In the genomic region with DNA sequence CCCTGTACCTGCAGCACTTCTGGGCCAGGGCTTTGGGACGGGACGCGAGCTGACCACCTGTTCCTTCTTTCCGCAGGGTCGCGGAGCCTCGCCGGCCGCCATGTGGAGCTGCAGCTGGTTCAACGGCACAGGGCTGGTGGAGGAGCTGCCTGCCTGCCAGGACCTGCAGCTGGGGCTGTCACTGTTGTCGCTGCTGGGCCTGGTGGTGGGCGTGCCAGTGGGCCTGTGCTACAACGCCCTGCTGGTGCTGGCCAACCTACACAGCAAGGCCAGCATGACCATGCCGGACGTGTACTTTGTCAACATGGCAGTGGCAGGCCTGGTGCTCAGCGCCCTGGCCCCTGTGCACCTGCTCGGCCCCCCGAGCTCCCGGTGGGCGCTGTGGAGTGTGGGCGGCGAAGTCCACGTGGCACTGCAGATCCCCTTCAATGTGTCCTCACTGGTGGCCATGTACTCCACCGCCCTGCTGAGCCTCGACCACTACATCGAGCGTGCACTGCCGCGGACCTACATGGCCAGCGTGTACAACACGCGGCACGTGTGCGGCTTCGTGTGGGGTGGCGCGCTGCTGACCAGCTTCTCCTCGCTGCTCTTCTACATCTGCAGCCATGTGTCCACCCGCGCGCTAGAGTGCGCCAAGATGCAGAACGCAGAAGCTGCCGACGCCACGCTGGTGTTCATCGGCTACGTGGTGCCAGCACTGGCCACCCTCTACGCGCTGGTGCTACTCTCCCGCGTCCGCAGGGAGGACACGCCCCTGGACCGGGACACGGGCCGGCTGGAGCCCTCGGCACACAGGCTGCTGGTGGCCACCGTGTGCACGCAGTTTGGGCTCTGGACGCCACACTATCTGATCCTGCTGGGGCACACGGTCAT, we compare ENCODE assay signal across 21 cellular contexts. TPM values are rescaled to one million over a fixed set of nuclear protein-coding genes. Genes with fewer than 3 reads are reported as not detected.
"Had no signal": no experiment of that assay in that cellular context is flagged by ENCODE, and none has a peak within 500 bp of the region (broad histone marks: within the 10 kb centered on the region; RNA-seq: fewer than 3 reads in every experiment).

No MANE protein-coding gene starts in this region.

- H3K4me2 ChIP-seq: neural progenitor cell had no signal

- H3K27ac Mint-ChIP-seq: activated B cell treated with CpG ODN at 0.5 μM for 24 hours; activated CD8-positive, alpha-beta memory T cell treated with anti-CD3 and anti-CD28 coated beads, Interleukin-2, amount 10 ng/mL, durations not matched to agents 7 days and 5 days; activated T-helper 17 cell treated with anti-CD3 and anti-CD28 coated beads, Interleukin-2, amount 50 U/mL, for 72 hours; memory B cell; neural progenitor cell; stimulated activated naive B cell treated with anti-CD40 and anti-IgM and Interleukin-4, amounts not matched to agents 10 μg/mL and 1 μg/mL and 100 μg/mL, for 72 hours had no signal

- H3K36me3 Mint-ChIP-seq: activated CD8-positive, alpha-beta memory T cell treated with anti-CD3 and anti-CD28 coated beads, Interleukin-2, amount 10 ng/mL, durations not matched to agents 7 days and 5 days had no signal

- H3K27ac ChIP-seq: body of pancreas, left lung, neural progenitor cell, pancreas had no signal

- H3K9me3 ChIP-seq: body of pancreas, left lung, mucosa of descending colon, pancreas had no signal

- H3K4me3 ChIP-seq: body of pancreas, coronary artery, mucosa of descending colon, neural progenitor cell, pancreas had no signal

- H3K27me3 ChIP-seq: body of pancreas, neural progenitor cell, pancreas had no signal

- H3K27me3 Mint-ChIP-seq: activated CD8-positive, alpha-beta memory T cell treated with anti-CD3 and anti-CD28 coated beads, Interleukin-2, amount 10 ng/mL, durations not matched to agents 7 days and 5 days; activated T-helper 17 cell treated with anti-CD3 and anti-CD28 coated beads, Interleukin-2, amount 50 U/mL, for 72 hours had no signal

- H3K36me3 ChIP-seq: neural progenitor cell had no signal

- ATAC-seq: activated CD8-positive, alpha-beta memory T cell treated with anti-CD3 and anti-CD28 coated beads, Interleukin-2, amount 10 ng/mL, durations not matched to agents 7 days and 5 days; activated T-helper 17 cell treated with anti-CD3 and anti-CD28 coated beads, Interleukin-2, amount 50 U/mL, for 72 hours; body of pancreas; left lung; mucosa of descending colon; pancreas; stimulated activated naive B cell treated with anti-CD40 and anti-IgM and Interleukin-4, amounts not matched to agents 10 μg/mL and 1 μg/mL and 100 μg/mL, for 72 hours had no signal

- DNase-seq: activated B cell treated with CpG ODN at 0.5 μM for 24 hours; activated CD4-positive, alpha-beta memory T cell treated with anti-CD3 and anti-CD28 coated beads, Interleukin-2, amount 10 ng/mL, durations not matched to agents 7 days and 5 days; activated CD4-positive, alpha-beta T cell treated with anti-CD3 and anti-CD28 coated beads for 48 hours; activated CD8-positive, alpha-beta memory T cell treated with anti-CD3 and anti-CD28 coated beads, Interleukin-2, amount 10 ng/mL, durations not matched to agents 7 days and 5 days; activated naive CD4-positive, alpha-beta T cell treated with Interleukin-2 at 50 U/mL for 16 hours; body of pancreas; central memory CD4-positive, alpha-beta T cell; erythroblast; foreskin melanocyte; glutamatergic neuron; hippocampal formation; islet precursor cell; naive B cell; stimulated activated naive B cell treated with anti-CD40 and anti-IgM and Interleukin-4, amounts not matched to agents 10 μg/mL and 1 μg/mL and 100 μg/mL, for 72 hours had no signal

- H3K4me1 Mint-ChIP-seq: activated T-helper 17 cell treated with anti-CD3 and anti-CD28 coated beads, Interleukin-2, amount 50 U/mL, for 72 hours had no signal

- H3K9ac ChIP-seq: neural progenitor cell had no signal

- H3K4me3 Mint-ChIP-seq: activated B cell treated with CpG ODN at 0.5 μM for 24 hours; activated CD4-positive, alpha-beta memory T cell treated with anti-CD3 and anti-CD28 coated beads, Interleukin-2, amount 10 ng/mL, durations not matched to agents 7 days and 5 days; activated CD8-positive, alpha-beta memory T cell treated with anti-CD3 and anti-CD28 coated beads, Interleukin-2, amount 10 ng/mL, durations not matched to agents 7 days and 5 days; memory B cell; stimulated activated naive B cell treated with anti-CD40 and anti-IgM and Interleukin-4, amounts not matched to agents 10 μg/mL and 1 μg/mL and 100 μg/mL, for 72 hours had no signal

- H2AFZ ChIP-seq: neural progenitor cell had no signal

RNA-seq across cellular contexts. Expression of gene GPER1, which starts 30.3 kb away (rescaled TPM):
- total RNA-seq: activated CD8-positive, alpha-beta memory T cell treated with anti-CD3 and anti-CD28 coated beads, Interleukin-2, amount 10 ng/mL, durations not matched to agents 7 days and 5 days had no signal
